24 cellular contexts compared by ENCODE assay signal in genomic region chr11:131561486-131561885, GRCh38.
"Had no signal": no experiment of that assay in that cellular context is flagged by ENCODE, and none has a peak within 500 bp of the region (broad histone marks: within the 10 kb centered on the region; RNA-seq: fewer than 3 reads in every experiment).

No MANE protein-coding gene starts in this region.

- H3K27ac Mint-ChIP-seq: activated CD4-positive, alpha-beta memory T cell treated with anti-CD3 and anti-CD28 coated beads, Interleukin-2, amount 10 ng/mL, durations not matched to agents 7 days and 5 days; activated naive CD4-positive, alpha-beta T cell treated with anti-CD3 and anti-CD28 coated beads, Interleukin-2, amount 50 U/mL, for 24 hours; activated T-cell treated with anti-CD3 and anti-CD28 coated beads, Interleukin-2, amount 50 U/mL, for 24 hours; memory B cell; naive thymus-derived CD8-positive, alpha-beta T cell; T-helper 17 cell; type B pancreatic cell had no signal

- H3K27ac ChIP-seq: adrenal gland, coronary artery, heart right ventricle, left ventricle myocardium inferior, prostate gland, skin epidermis, suprapubic skin had no signal

- H3K4me3 Mint-ChIP-seq: activated CD4-positive, alpha-beta memory T cell treated with anti-CD3 and anti-CD28 coated beads, Interleukin-2, amount 10 ng/mL, durations not matched to agents 7 days and 5 days; activated naive CD4-positive, alpha-beta T cell treated with anti-CD3 and anti-CD28 coated beads, Interleukin-2, amount 50 U/mL, for 24 hours; activated T-cell treated with anti-CD3 and anti-CD28 coated beads, Interleukin-2, amount 50 U/mL, for 24 hours; memory B cell; naive thymus-derived CD8-positive, alpha-beta T cell; T-helper 17 cell; type B pancreatic cell had no signal

- ATAC-seq: heart right ventricle; naive thymus-derived CD8-positive, alpha-beta T cell; right cardiac atrium; T-helper 17 cell had no signal

- H3K27me3 ChIP-seq: adrenal gland had no signal

- FAIRE-seq: keratinocyte had no signal

- H3K36me3 ChIP-seq: adrenal gland, heart right ventricle, left ventricle myocardium inferior, prostate gland, suprapubic skin had no signal

- H3K4me1 ChIP-seq: adrenal gland, heart right ventricle, left ventricle myocardium inferior, prostate gland, suprapubic skin had no signal

- DNase-seq: activated CD4-positive, alpha-beta memory T cell treated with anti-CD3 and anti-CD28 coated beads, Interleukin-2, amount 10 ng/mL, durations not matched to agents 7 days and 5 days; activated CD4-positive, alpha-beta T cell treated with anti-CD3 and anti-CD28 coated beads for 4 hours; activated effector memory CD4-positive, alpha-beta T cell treated with anti-CD3 and anti-CD28 coated beads, Interleukin-2, amount 50 U/mL, for 16 hours; activated T-cell treated with anti-CD3 and anti-CD28 coated beads, Interleukin-2, amount 50 U/mL, for 24 hours; adrenal gland; effector memory CD4-positive, alpha-beta T cell; foreskin melanocyte; heart right ventricle; left ventricle myocardium inferior; naive thymus-derived CD8-positive, alpha-beta T cell; occipital lobe; right cardiac atrium; stimulated activated CD4-positive, alpha-beta T cell treated with anti-CD3 and anti-CD28 coated beads, Interleukin-15, amount 100 ng/mL, for 24 hours; stimulated activated CD4-positive, alpha-beta T cell treated with anti-CD3 and anti-CD28 coated beads, Interleukin-4, amount 100 ng/mL, for 24 hours; stimulated activated naive CD4-positive, alpha-beta T cell treated with Interleukin-2 at 50 U/mL for 16 hours; T-helper 17 cell had no signal

- H3K27me3 Mint-ChIP-seq: activated CD4-positive, alpha-beta memory T cell treated with anti-CD3 and anti-CD28 coated beads, Interleukin-2, amount 10 ng/mL, durations not matched to agents 7 days and 5 days; activated T-cell treated with anti-CD3 and anti-CD28 coated beads, Interleukin-2, amount 50 U/mL, for 24 hours; memory B cell; T-helper 17 cell had no signal

- H3K9me3 ChIP-seq: adrenal gland, heart right ventricle, left ventricle myocardium inferior, prostate gland, suprapubic skin had no signal

- H3K9me3 Mint-ChIP-seq: activated CD4-positive, alpha-beta memory T cell treated with anti-CD3 and anti-CD28 coated beads, Interleukin-2, amount 10 ng/mL, durations not matched to agents 7 days and 5 days; activated T-cell treated with anti-CD3 and anti-CD28 coated beads, Interleukin-2, amount 50 U/mL, for 24 hours; type B pancreatic cell had no signal

- H3K4me3 ChIP-seq: adrenal gland, coronary artery, heart right ventricle, left ventricle myocardium inferior, prostate gland, skin epidermis, suprapubic skin had no signal

- H3K4me1 Mint-ChIP-seq: activated CD4-positive, alpha-beta memory T cell treated with anti-CD3 and anti-CD28 coated beads, Interleukin-2, amount 10 ng/mL, durations not matched to agents 7 days and 5 days; activated naive CD4-positive, alpha-beta T cell treated with anti-CD3 and anti-CD28 coated beads, Interleukin-2, amount 50 U/mL, for 24 hours; memory B cell; naive thymus-derived CD8-positive, alpha-beta T cell; T-helper 17 cell had no signal

- H3K36me3 Mint-ChIP-seq: activated naive CD4-positive, alpha-beta T cell treated with anti-CD3 and anti-CD28 coated beads, Interleukin-2, amount 50 U/mL, for 24 hours; memory B cell; naive thymus-derived CD8-positive, alpha-beta T cell; type B pancreatic cell had no signal
